ENCODE assay signal across 29 cellular contexts in genomic region chr22:49202226-49202625, GRCh38.
DNase-seq lines count a peak whose midpoint lies in the region; ATAC-seq and TF ChIP-seq lines count a peak whose summit lies in the region.
"Had no signal": no experiment of that assay in that cellular context is flagged by ENCODE, and none has a peak within 500 bp of the region (broad histone marks: within the 10 kb centered on the region; RNA-seq: fewer than 3 reads in every experiment).

No MANE protein-coding gene starts in this region.

- H3K9me3 Mint-ChIP-seq in activated CD4-positive, alpha-beta memory T cell treated with anti-CD3 and anti-CD28 coated beads for 36 hours, result no peaks in the 10 kb centered on the region
- H3K9me3 Mint-ChIP-seq: activated naive CD4-positive, alpha-beta T cell treated with anti-CD3 and anti-CD28 coated beads, Interleukin-2, amount 50 U/mL, for 24 hours; activated T-helper 17 cell treated with anti-CD3 and anti-CD28 coated beads, Interleukin-2, amount 50 U/mL, for 72 hours; stimulated activated memory B cell treated with anti-CD40 and anti-IgM and Interleukin-4, amounts not matched to agents 10 μg/mL and 1 μg/mL and 100 μg/mL, for 72 hours had no signal

- H2BK15ac ChIP-seq in neuronal stem cell (ENCODE audit: low read length), result no peak overlapping the region

- H3K4me3 ChIP-seq in coronary artery (no peak overlapping the region), neuronal stem cell (ENCODE audit: low read length in 2 of 2) (no peak overlapping the region), upper lobe of right lung (no peak overlapping the region)
- H3K4me3 ChIP-seq: breast epithelium, K562, prostate gland had no signal

- H4K91ac ChIP-seq in neuronal stem cell (ENCODE audit: low read depth, low read length, poor library complexity), result no peak overlapping the region

- peaks cover 0 to 2% of the 10 kb centered on the region in 2 donors for H3K9me3 ChIP-seq in neuronal stem cell (replicated peaks in 1 of 2; ENCODE audit: control insufficient read depth in 2 of 2, insufficient read depth in 1 of 2, low read depth in 1 of 2, low read length in 2 of 2)
- no peaks in the 10 kb centered on the region for H3K9me3 ChIP-seq in upper lobe of right lung
- H3K9me3 ChIP-seq: breast epithelium, prostate gland had no signal

- H3K27ac ChIP-seq in coronary artery, result no peak overlapping the region
- no peak overlapping the region for H3K27ac ChIP-seq in neuronal stem cell (replicated peaks; ENCODE audit: low read length)
- H3K27ac ChIP-seq in upper lobe of right lung, result no peak overlapping the region
- H3K27ac ChIP-seq: breast epithelium, epithelial cell of prostate, prostate gland had no signal

- H3K9ac ChIP-seq in neuronal stem cell (ENCODE audit: low read depth, low read length, poor library complexity), result no peak overlapping the region

- H3K27me3 ChIP-seq in neuronal stem cell (ENCODE audit: control insufficient read depth in 3 of 3, insufficient read depth in 3 of 3, low read depth in 1 of 3, low read length in 3 of 3), result peaks cover 0 to 19% (median 0%) of the 10 kb centered on the region in 3 experiments
- H3K27me3 ChIP-seq in upper lobe of right lung, result peaks cover 8% of the 10 kb centered on the region

- TF ChIP-seq CTCF in coronary artery (IDR thresholded peaks at IDR 0.05), result no peak
- no peak for TF ChIP-seq CTCF in upper lobe of right lung (IDR thresholded peaks at IDR 0.05)

- H2BK12ac ChIP-seq in neuronal stem cell (ENCODE audit: low read length), result no peak overlapping the region

- DNase-seq in activated effector memory CD4-positive, alpha-beta T cell treated with anti-CD3 and anti-CD28 coated beads, Interleukin-2, amount 50 U/mL, for 16 hours, result peak; percentile 25
- DNase-seq in activated effector memory CD4-positive, alpha-beta T cell treated with Interleukin-2 at 50 U/mL for 16 hours, result no peak
- DNase-seq in coronary artery (ENCODE audit: low spot score) (peak; percentile 40), neuronal stem cell (ENCODE audit: low spot score) (no peak), upper lobe of right lung (peak; percentile 44), globus pallidus (ENCODE audit: low spot score) (no peak)
- no peak for DNase-seq in activated CD4-positive, alpha-beta memory T cell treated with anti-CD3 and anti-CD28 coated beads for 36 hours
- DNase-seq: activated CD4-positive, alpha-beta T cell treated with anti-CD3 and anti-CD28 coated beads, Interleukin-2, amount 50 U/mL, for 1 hour; anterior cingulate cortex; Calu3; DMS79 treated with DMSO at 0.1 percent for 48 hours; effector CD8-positive, alpha-beta T cell; GDM1; left ventricle myocardium superior; NCI-H1092 treated with DMSO at 0.1 percent for 48 hours; NCI-H187; NCI-H2171 treated with DMSO at 0.1 percent for 48 hours; NCI-H526; OCI-M1; substantia nigra; T1000 had no signal

- H2BK5ac ChIP-seq in neuronal stem cell (ENCODE audit: low read length), result no peak overlapping the region

- H3K4me1 ChIP-seq in neuronal stem cell (ENCODE audit: control insufficient read depth in 2 of 2, insufficient read depth in 1 of 2, low read depth in 1 of 2, low read length in 2 of 2) (peaks cover 0 to 1% of the 10 kb centered on the region in 2 donors), upper lobe of right lung (no peaks in the 10 kb centered on the region)
- H3K4me1 ChIP-seq: breast epithelium, prostate gland had no signal

- no peak overlapping the region for H2AFZ ChIP-seq in neuronal stem cell (ENCODE audit: low read length)

- WGBS in neuronal stem cell (ENCODE audit: extremely low coverage in 2 of 2, insufficient read length in 2 of 2, insufficient replicate concordance in 1 of 2), 2 donors, result no CpG with 5 or more reads among the region's 8 CpGs

- no peak overlapping the region for H3K4me3 Mint-ChIP-seq in activated CD4-positive, alpha-beta memory T cell treated with anti-CD3 and anti-CD28 coated beads for 36 hours
- H3K4me3 Mint-ChIP-seq: activated naive CD4-positive, alpha-beta T cell treated with anti-CD3 and anti-CD28 coated beads, Interleukin-2, amount 50 U/mL, for 24 hours; activated T-helper 17 cell treated with anti-CD3 and anti-CD28 coated beads, Interleukin-2, amount 50 U/mL, for 72 hours; stimulated activated memory B cell treated with anti-CD40 and anti-IgM and Interleukin-4, amounts not matched to agents 10 μg/mL and 1 μg/mL and 100 μg/mL, for 72 hours had no signal

- H3K14ac ChIP-seq in neuronal stem cell (ENCODE audit: low read length), result peak overlapping the region; percentile 22

- no peaks in the 10 kb centered on the region for H3K36me3 Mint-ChIP-seq in activated CD4-positive, alpha-beta memory T cell treated with anti-CD3 and anti-CD28 coated beads for 36 hours
- H3K36me3 Mint-ChIP-seq: activated naive CD4-positive, alpha-beta T cell treated with anti-CD3 and anti-CD28 coated beads, Interleukin-2, amount 50 U/mL, for 24 hours; stimulated activated memory B cell treated with anti-CD40 and anti-IgM and Interleukin-4, amounts not matched to agents 10 μg/mL and 1 μg/mL and 100 μg/mL, for 72 hours had no signal

- no peak overlapping the region for H3K4ac ChIP-seq in neuronal stem cell (ENCODE audit: low read length)

- H3K36me3 ChIP-seq in neuronal stem cell (replicated peaks in 1 of 2; ENCODE audit: control insufficient read depth in 2 of 2, insufficient read depth in 2 of 2, low read length in 2 of 2) (no peaks in the 10 kb centered on the region), upper lobe of right lung (no peaks in the 10 kb centered on the region)
- H3K36me3 ChIP-seq: breast epithelium, prostate gland had no signal

- H3K79me1 ChIP-seq in neuronal stem cell (ENCODE audit: low read depth, low read length), result no peaks in the 10 kb centered on the region

- no peak overlapping the region for H2AK5ac ChIP-seq in neuronal stem cell (ENCODE audit: low read depth, low read length)

- no peak overlapping the region for H3K18ac ChIP-seq in neuronal stem cell (ENCODE audit: low read length)

- H3K27ac Mint-ChIP-seq in activated CD4-positive, alpha-beta memory T cell treated with anti-CD3 and anti-CD28 coated beads for 36 hours, result no peak overlapping the region
- H3K27ac Mint-ChIP-seq: activated naive CD4-positive, alpha-beta T cell treated with anti-CD3 and anti-CD28 coated beads, Interleukin-2, amount 50 U/mL, for 24 hours; activated T-helper 17 cell treated with anti-CD3 and anti-CD28 coated beads, Interleukin-2, amount 50 U/mL, for 72 hours; stimulated activated memory B cell treated with anti-CD40 and anti-IgM and Interleukin-4, amounts not matched to agents 10 μg/mL and 1 μg/mL and 100 μg/mL, for 72 hours had no signal

- POLR2A ChIA-PET in activated CD4-positive, alpha-beta memory T cell treated with anti-CD3 and anti-CD28 coated beads for 36 hours (lab: Charles Lee), result no interaction called here

- no peak for ATAC-seq in upper lobe of right lung
- ATAC-seq in GM19463 (IDR thresholded peaks at IDR 0.05; ENCODE audit: unreplicated experiment), result no peak
- ATAC-seq: activated T-helper 17 cell treated with anti-CD3 and anti-CD28 coated beads, Interleukin-2, amount 50 U/mL, for 72 hours; K562; left ventricle myocardium superior; stimulated activated memory B cell treated with anti-CD40 and anti-IgM and Interleukin-4, amounts not matched to agents 10 μg/mL and 1 μg/mL and 100 μg/mL, for 72 hours had no signal

- H3K23ac ChIP-seq in neuronal stem cell (ENCODE audit: low read depth, low read length, poor library complexity), result no peak overlapping the region

- H3K4me2 ChIP-seq in neuronal stem cell (ENCODE audit: insufficient read depth, low read length, poor library complexity, severe bottlenecking), result no peak overlapping the region

- CTCF ChIA-PET in activated CD4-positive, alpha-beta memory T cell treated with anti-CD3 and anti-CD28 coated beads for 36 hours (lab: Charles Lee), result no interaction called here

- H3K27me3 Mint-ChIP-seq in activated CD4-positive, alpha-beta memory T cell treated with anti-CD3 and anti-CD28 coated beads for 36 hours, result peaks cover 14% of the 10 kb centered on the region

- H4K8ac ChIP-seq in neuronal stem cell (ENCODE audit: low read depth, low read length), result no peak overlapping the region

- intact Hi-C loops in upper lobe of right lung (cut with DNase I), result no loop called here
- intact Hi-C loops in activated CD4-positive, alpha-beta memory T cell treated with anti-CD3 and anti-CD28 coated beads for 36 hours (cut with micrococcal nuclease), result no loop called here

- H2BK120ac ChIP-seq in neuronal stem cell (ENCODE audit: low read depth, low read length), result no peak overlapping the region

- no peaks in the 10 kb centered on the region for H3K4me1 Mint-ChIP-seq in activated CD4-positive, alpha-beta memory T cell treated with anti-CD3 and anti-CD28 coated beads for 36 hours (ENCODE audit: low read depth)
- H3K4me1 Mint-ChIP-seq: activated naive CD4-positive, alpha-beta T cell treated with anti-CD3 and anti-CD28 coated beads, Interleukin-2, amount 50 U/mL, for 24 hours; activated T-helper 17 cell treated with anti-CD3 and anti-CD28 coated beads, Interleukin-2, amount 50 U/mL, for 72 hours; stimulated activated memory B cell treated with anti-CD40 and anti-IgM and Interleukin-4, amounts not matched to agents 10 μg/mL and 1 μg/mL and 100 μg/mL, for 72 hours had no signal

Comparison
In these comparisons a context has a peak if more than half of its experiments do, and no peak if none do; other contexts are left out.
1. DNase-seq: peak in activated effector memory CD4-positive, alpha-beta T cell treated with anti-CD3 and anti-CD28 coated beads, Interleukin-2, amount 50 U/mL, for 16 hours (single experiment), coronary artery (single experiment) and upper lobe of right lung (single experiment); none in activated effector memory CD4-positive, alpha-beta T cell treated with Interleukin-2 at 50 U/mL for 16 hours (single experiment), neuronal stem cell (single experiment), activated CD4-positive, alpha-beta memory T cell treated with anti-CD3 and anti-CD28 coated beads for 36 hours (single experiment) and globus pallidus (single experiment).